ENCODE assay signal across 1 cellular context in the genomic region with DNA sequence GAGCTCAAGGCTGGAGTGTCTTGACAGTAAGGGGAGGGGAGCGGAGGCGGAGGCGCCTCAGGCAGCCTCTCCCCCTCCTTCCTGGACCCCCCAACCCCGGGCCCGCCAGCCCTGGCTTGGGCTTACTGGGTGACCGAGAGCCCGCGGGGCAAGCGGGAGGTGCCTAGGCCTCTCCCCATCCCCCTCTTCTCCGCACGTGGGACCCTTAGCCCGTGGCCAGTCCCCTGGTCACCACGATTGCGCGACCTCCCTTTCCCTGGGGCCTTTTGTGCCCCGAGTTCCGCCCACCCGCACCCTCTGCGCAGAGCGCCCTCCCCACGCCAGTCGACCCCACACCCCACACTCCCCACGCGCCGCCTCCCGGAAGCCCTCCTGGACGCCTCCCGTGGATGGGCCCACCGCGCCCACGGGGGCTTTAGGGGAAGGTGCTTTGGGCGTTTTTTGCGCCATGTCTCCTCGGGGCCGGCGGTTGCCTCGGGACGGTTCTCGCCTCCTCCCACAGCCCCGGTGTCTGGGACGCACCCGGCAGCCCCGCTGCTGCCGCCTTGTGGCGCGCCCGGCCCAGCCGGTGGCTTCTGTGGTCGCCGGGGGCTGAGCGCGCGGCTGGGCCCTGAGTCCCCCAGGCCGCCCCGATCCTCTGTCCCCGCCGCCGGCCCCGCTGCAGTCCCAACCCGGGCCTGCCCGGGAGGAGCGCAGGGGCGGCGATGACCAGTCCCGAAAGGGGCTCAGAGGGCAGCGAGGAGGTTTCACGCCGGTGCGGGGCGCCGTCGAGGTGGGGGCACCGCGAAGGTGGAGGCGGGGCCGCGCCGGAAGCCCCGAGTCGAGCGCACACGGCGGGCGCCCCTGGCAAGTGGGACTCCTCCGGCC.
TF ChIP-seq lines count a peak whose summit lies in the region.

No MANE protein-coding gene starts in this region.

TF ChIP-seq in SK-N-SH treated with all-trans-retinoic acid at 6 μM for 48 hours, 23 proteins besides CTCF, POLR2A, EP300 and RAD21 (continued from another document):
- TF ChIP-seq, protein P1, sequence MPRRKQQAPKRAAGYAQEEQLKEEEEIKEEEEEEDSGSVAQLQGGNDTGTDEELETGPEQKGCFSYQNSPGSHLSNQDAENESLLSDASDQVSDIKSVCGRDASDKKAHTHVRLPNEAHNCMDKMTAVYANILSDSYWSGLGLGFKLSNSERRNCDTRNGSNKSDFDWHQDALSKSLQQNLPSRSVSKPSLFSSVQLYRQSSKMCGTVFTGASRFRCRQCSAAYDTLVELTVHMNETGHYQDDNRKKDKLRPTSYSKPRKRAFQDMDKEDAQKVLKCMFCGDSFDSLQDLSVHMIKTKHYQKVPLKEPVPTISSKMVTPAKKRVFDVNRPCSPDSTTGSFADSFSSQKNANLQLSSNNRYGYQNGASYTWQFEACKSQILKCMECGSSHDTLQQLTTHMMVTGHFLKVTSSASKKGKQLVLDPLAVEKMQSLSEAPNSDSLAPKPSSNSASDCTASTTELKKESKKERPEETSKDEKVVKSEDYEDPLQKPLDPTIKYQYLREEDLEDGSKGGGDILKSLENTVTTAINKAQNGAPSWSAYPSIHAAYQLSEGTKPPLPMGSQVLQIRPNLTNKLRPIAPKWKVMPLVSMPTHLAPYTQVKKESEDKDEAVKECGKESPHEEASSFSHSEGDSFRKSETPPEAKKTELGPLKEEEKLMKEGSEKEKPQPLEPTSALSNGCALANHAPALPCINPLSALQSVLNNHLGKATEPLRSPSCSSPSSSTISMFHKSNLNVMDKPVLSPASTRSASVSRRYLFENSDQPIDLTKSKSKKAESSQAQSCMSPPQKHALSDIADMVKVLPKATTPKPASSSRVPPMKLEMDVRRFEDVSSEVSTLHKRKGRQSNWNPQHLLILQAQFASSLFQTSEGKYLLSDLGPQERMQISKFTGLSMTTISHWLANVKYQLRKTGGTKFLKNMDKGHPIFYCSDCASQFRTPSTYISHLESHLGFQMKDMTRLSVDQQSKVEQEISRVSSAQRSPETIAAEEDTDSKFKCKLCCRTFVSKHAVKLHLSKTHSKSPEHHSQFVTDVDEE (CRISPR knock-in tag; IDR thresholded peaks at IDR 0.05), result no peak
